8 cellular contexts compared by ENCODE assay signal in the genomic region with DNA sequence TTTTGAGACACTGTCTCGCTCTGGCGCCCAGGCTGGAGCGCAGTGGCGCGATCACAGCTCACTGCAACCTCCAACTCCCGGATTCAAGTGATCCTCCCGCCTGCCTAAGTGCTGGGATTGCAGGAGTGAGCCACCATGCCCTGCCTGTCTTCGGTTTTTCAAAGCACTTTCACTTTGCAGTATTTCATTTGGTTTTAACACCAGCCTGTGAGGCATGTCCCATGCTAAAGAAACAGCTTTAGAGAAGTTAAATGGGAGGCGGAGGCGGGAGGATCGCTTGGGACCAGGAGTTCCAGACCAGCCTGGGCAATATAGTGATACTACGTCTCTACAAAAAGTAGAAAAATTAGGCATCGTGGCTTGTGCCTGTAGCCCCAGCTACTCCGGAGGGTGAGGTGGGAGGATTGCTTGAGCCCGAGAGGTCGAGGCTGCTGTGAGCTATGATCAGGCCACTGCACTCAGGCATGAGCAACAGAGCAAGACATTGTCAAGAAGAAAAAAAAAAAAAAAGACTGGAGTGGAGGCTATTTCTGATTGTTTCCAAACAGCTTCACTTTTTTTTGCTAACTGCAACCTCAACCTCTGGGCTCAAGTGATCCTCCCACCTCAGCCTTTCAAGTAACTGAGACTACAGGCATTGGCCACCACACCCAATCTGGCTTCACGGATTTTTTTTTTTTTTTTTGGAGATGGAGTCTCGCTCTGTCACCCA. TPM values are rescaled to one million over a fixed set of nuclear protein-coding genes. Genes with fewer than 3 reads are reported as not detected.
DNase-seq lines count a peak whose midpoint lies in the region; ATAC-seq, FAIRE-seq and TF ChIP-seq lines count a peak whose summit lies in the region.

No MANE protein-coding gene starts in this region.

- TF ChIP-seq EP300 in GM12878 (IDR thresholded peaks at IDR 0.05; ENCODE audit: borderline replicate concordance in 1 of 2, control insufficient read depth in 1 of 2, low read depth in 2 of 2, low read length in 2 of 2), result no peak

- no peaks in the 10 kb centered on the region; the same call in 1 of the 2 replicates for H3K4me1 ChIP-seq in GM12878 (ENCODE audit: control insufficient read depth, insufficient read depth, low read length)
- H3K4me1 ChIP-seq in urinary bladder (ENCODE audit: insufficient read depth), result no peaks in the 10 kb centered on the region

- H3K36me3 Mint-ChIP-seq in CD4-positive, alpha-beta T cell (ENCODE audit: low read depth), result peaks cover 77% of the 10 kb centered on the region

- H3K27ac ChIP-seq in CD4-positive, alpha-beta T cell (ENCODE audit: low read depth, low read length), result peak overlapping the region; percentile 97
- peak overlapping the region; percentile 99 for H3K27ac ChIP-seq in KOPT-K1 (ENCODE audit: low read depth, low read length, poor library complexity, severe bottlenecking)
- H3K27ac ChIP-seq in GM12878 (ENCODE audit: control insufficient read depth, insufficient read depth), result peak overlapping the region; percentile 98
- no peak overlapping the region for H3K27ac ChIP-seq in urinary bladder (ENCODE audit: low read depth)

- H3K4me3 ChIP-seq in GM12878, result peak overlapping the region; percentile 80
- H3K4me3 ChIP-seq in urinary bladder (ENCODE audit: low read depth, low read length), result peak overlapping the region; percentile 89

- H3K27me3 Mint-ChIP-seq in CD4-positive, alpha-beta T cell, result no peaks in the 10 kb centered on the region

- no peaks in the 10 kb centered on the region for H3K9me3 ChIP-seq in CD4-positive, alpha-beta T cell (ENCODE audit: control insufficient read depth, low read length)
- H3K9me3 ChIP-seq in KOPT-K1 (ENCODE audit: insufficient read depth, low read length, poor library complexity, severe bottlenecking) (no peaks in the 10 kb centered on the region), GM12878 (replicated peaks; ENCODE audit: control insufficient read depth, insufficient read depth, low read length) (no peaks in the 10 kb centered on the region)

- peak; percentile 41 for FAIRE-seq in GM12878 (lab: Jason Lieb, UNC)

- in situ Hi-C loops in GM12878 (cut with MboI) (no loop called here), GM13976 (cut with MboI; ENCODE audit: low sequenced_read_pairs, unreplicated experiment) (no loop called here)

- no peaks in the 10 kb centered on the region for H3K27me3 ChIP-seq in CD4-positive, alpha-beta T cell (ENCODE audit: control insufficient read depth, insufficient read depth, low read length)
- no peaks in the 10 kb centered on the region for H3K27me3 ChIP-seq in GM12878 (replicated peaks in 1 of 2; ENCODE audit: control insufficient read depth in 2 of 2, insufficient read depth in 2 of 2, low read length in 1 of 2)

- H2AFZ ChIP-seq in GM12878 (ENCODE audit: control insufficient read depth, low read depth, low read length), result no peak overlapping the region

- no TSS peak for BruUV-seq in GM12878 (replicated peaks; lab: Mats Ljungman, UMichigan)

- no peaks in the 10 kb centered on the region for H3K9me3 Mint-ChIP-seq in CD4-positive, alpha-beta T cell

- peak overlapping the region; percentile 98 for H3K9ac ChIP-seq in GM12878 (ENCODE audit: control insufficient read depth, insufficient read depth, low read length)

- no peak for TF ChIP-seq RAD21 in GM12878 (IDR thresholded peaks at IDR 0.05; ENCODE audit: insufficient read depth, low read depth, low read length)

- CTCF ChIA-PET in CD4-positive, alpha-beta T cell (lab: Charles Lee), result interaction anchor here (0.6 to 4.2 kb wide), 13 partner anchors 8 to 359 kb away, joined by 3 to 34 read pairs (median 4); a partner anchor contains a TSS
- CTCF ChIA-PET in GM12878 (lab: Yijun Ruan, JAX), result interaction anchor here (0.6 to 7.2 kb wide), 15 partner anchors 8 to 544 kb away, joined by 3 to 65 read pairs (median 4); a partner anchor contains a TSS

- H3K4me1 Mint-ChIP-seq in CD4-positive, alpha-beta T cell (ENCODE audit: low read depth), result peaks cover 54% of the 10 kb centered on the region

- RAD21 ChIA-PET in GM12878 (lab: Charles Lee; ENCODE audit: unreplicated experiment), result interaction anchor here (0.7 to 1.8 kb wide), 5 partner anchors 10 to 114 kb away, joined by 3 to 12 read pairs (median 3); a partner anchor contains a TSS

- peaks cover 61% of the 10 kb centered on the region for H3K36me3 ChIP-seq in KOPT-K1 (ENCODE audit: insufficient read depth, low read length)
- peaks cover 1 to 22% of the 10 kb centered on the region in 2 experiments for H3K36me3 ChIP-seq in GM12878 (ENCODE audit: control insufficient read depth in 2 of 2, insufficient read depth in 2 of 2, low read length in 1 of 2)
- no peaks in the 10 kb centered on the region for H3K36me3 ChIP-seq in urinary bladder (ENCODE audit: insufficient read depth)

- H4K20me1 ChIP-seq in GM12878 (ENCODE audit: control insufficient read depth, insufficient read depth), result no peaks in the 10 kb centered on the region

- TF ChIP-seq POLR2A in GM12878 (IDR thresholded peaks at IDR 0.05; ENCODE audit: low read depth, low read length), result no peak

- SMC1A ChIA-PET in GM12878 (lab: Charles Lee; ENCODE audit: uncharacterized antibody, unreplicated experiment), result interaction anchor here (0.6 to 1.8 kb wide), 5 partner anchors 8 to 332 kb away, joined by 3 to 10 read pairs (median 4); a partner anchor contains a TSS

- intact Hi-C loops in CD4-positive, alpha-beta T cell (cut with DNase I, micrococcal nuclease), result loop anchor here (1.0 to 5.0 kb wide), 8 partner anchors 7 to 414 kb away; a partner anchor contains a TSS
- intact Hi-C loops in GM12878 (cut with micrococcal nuclease; ENCODE audit: unreplicated experiment), result loop anchor here (1.0 to 5.0 kb wide), 2 partner anchors 7 to 109 kb away; no protein-coding TSS in a partner anchor

- H3K79me2 ChIP-seq in GM12878 (ENCODE audit: control insufficient read depth, insufficient read depth, low read length), result peaks cover 81% of the 10 kb centered on the region

- H3K27ac Mint-ChIP-seq in CD4-positive, alpha-beta T cell, result peak overlapping the region; percentile 99

- TF ChIP-seq CTCF in CD4-positive, alpha-beta T cell (IDR thresholded peaks at IDR 0.05), result no peak
- TF ChIP-seq CTCF in GM12878 (IDR thresholded peaks at IDR 0.05 in 2 of 3, conservative IDR thresholded peaks at IDR 0.05 in 1 of 3; ENCODE audit: control insufficient read depth in 2 of 3, extremely low read depth in 1 of 3, insufficient read depth in 1 of 3, low read depth in 3 of 3, low read length in 3 of 3) (no peak), GM13976 (IDR thresholded peaks at IDR 0.05; ENCODE audit: borderline replicate concordance, control extremely low read depth, extremely low read depth, insufficient read depth, missing control alignments) (no peak)

- peak overlapping the region; percentile 45 for H3K4me2 ChIP-seq in GM12878 (ENCODE audit: control insufficient read depth, insufficient read depth)

- H3K4me3 Mint-ChIP-seq in CD4-positive, alpha-beta T cell, result peak overlapping the region; percentile 100

- 1% methylated on average over 18 of the region's 18 CpGs for WGBS in GM12878 (ENCODE audit: insufficient coverage, insufficient replicate concordance, low lambda C conversion rate, missing lambda C conversion rate)
- 73% methylated on average over 18 of the region's 18 CpGs for WGBS in urinary bladder

- POLR2A ChIA-PET in CD4-positive, alpha-beta T cell (lab: Charles Lee), result interaction anchor here (0.9 to 5.6 kb wide), 10 partner anchors 9 to 1402 kb away, joined by 3 to 165 read pairs (median 16); a partner anchor contains a TSS
- POLR2A ChIA-PET in GM12878 (lab: Charles Lee), result interaction anchor here (0.6 to 4.4 kb wide), 9 partner anchors 9 to 727 kb away, joined by 3 to 60 read pairs (median 3); a partner anchor contains a TSS

- ATAC-seq in CD4-positive, alpha-beta T cell (ENCODE audit: poor library complexity), result no peak
- ATAC-seq in GM12878, result peak; percentile 4; the same call in 2 of the 3 replicates

- DNase-seq in CD4-positive, alpha-beta T cell, result no peak
- peak; percentile 31 for DNase-seq in GM12878 (ENCODE audit: low read depth, low spot score)
- DNase-seq in lung microvascular endothelial cell (ENCODE audit: low read depth in 2 of 2), result peak; percentile 41 to 47
- DNase-seq in GM13976 (ENCODE audit: low spot score), result no peak
- DNase-seq in NCI-H2171 (lab: John Stamatoyannopoulos, UW), result no peak
- DNase-seq in NOMO-1 treated with dmso at 0.1 percent for 144 hours (lab: John Stamatoyannopoulos, UW; ENCODE audit: unreplicated experiment), result no peak

RNA-seq across cellular contexts. Expression of a gene that starts 1.3 kb away (rescaled TPM):
- total RNA-seq in CD4-positive, alpha-beta T cell, result 10 to 100 TPM; 35.4 to 37.8 TPM
- total RNA-seq in GM12878 (2013; cell fraction: nucleolus; rRNA removed), result 24.5 and 25.5 TPM in 2 replicates
- 32.0 and 33.4 TPM in 2 replicates for total RNA-seq in GM12878 (2014; rRNA removed)
- total RNA-seq in GM12878 (2014; rRNA removed; fragmentation: Illumina TruSeq; extraction: Trizol), result 23.2 and 26.7 TPM in 2 replicates
- 25.6 and 28.0 TPM in 2 replicates for total RNA-seq in GM12878 (2021)
- polyA plus RNA-seq in GM12878 (2011; ENCODE audit: low read depth), result 43.8 TPM
- polyA plus RNA-seq in GM12878 (2011; rRNA removed), result 52.0 and 64.0 TPM in 2 replicates
- polyA plus RNA-seq in GM12878 (2011; cell fraction: cytosol; rRNA removed), result 31.3 and 35.8 TPM in 2 replicates
- 27.8 and 36.4 TPM in 2 replicates for polyA plus RNA-seq in GM12878 (2011; cell fraction: nucleus; rRNA removed)
- polyA plus RNA-seq in GM12878 (2012), result 36.6 and 41.5 TPM in 2 replicates
- polyA plus RNA-seq in GM12878 (2014; fragmentation: Illumina TruSeq; extraction: Trizol), result 29.9 and 44.8 TPM in 2 replicates
- polyA plus RNA-seq in GM12878 (2014; fragmentation: Nextera tagmentation; extraction: Ambion mirVana), result 10 to 100 TPM; 27.3 to 29.4 TPM
- 35.0 and 42.7 TPM in 2 replicates for polyA plus RNA-seq in GM12878 (2014; rRNA removed)
- 10 to 100 TPM; 61.4 to 61.5 TPM for polyA plus RNA-seq in GM12878 (2016; fragmentation: Nextera tagmentation; extraction: Ambion mirVana)
- polyA minus RNA-seq in GM12878 (2011; rRNA and poly(A)+ RNA removed), result 17.4 and 21.7 TPM in 2 replicates
- 5.7 and 7.1 TPM in 2 replicates for polyA minus RNA-seq in GM12878 (2011; cell fraction: cytosol; rRNA and poly(A)+ RNA removed)
- 10.8 and 11.2 TPM in 2 replicates for polyA minus RNA-seq in GM12878 (2011; cell fraction: nucleus; rRNA and poly(A)+ RNA removed)
- 20.0 and 22.8 TPM in 2 replicates for total RNA-seq in lung microvascular endothelial cell
- total RNA-seq in urinary bladder, result 22.6 TPM
- 38.4 TPM for polyA plus RNA-seq in urinary bladder

RNA-seq across cellular contexts. Expression of a gene that starts 1.5 kb away (rescaled TPM):
- 100 to 1,000 TPM; 133 to 134 TPM for total RNA-seq in CD4-positive, alpha-beta T cell
- total RNA-seq in GM12878 (2013; cell fraction: nucleolus; rRNA removed), result 22.2 and 23.3 TPM in 2 replicates
- total RNA-seq in GM12878 (2014; rRNA removed) (17.0 and 18.2 TPM in 2 replicates), GM12878 (2014; rRNA removed; fragmentation: Illumina TruSeq; extraction: Trizol) (16.7 and 19.2 TPM in 2 replicates), GM12878 (2021) (26.8 and 30.4 TPM in 2 replicates), lung microvascular endothelial cell (10.5 and 15.1 TPM in 2 replicates), urinary bladder (13.5 TPM)
- 18.4 TPM for polyA plus RNA-seq in GM12878 (2011; ENCODE audit: low read depth)
- polyA plus RNA-seq in GM12878 (2011; rRNA removed) (12.5 and 22.5 TPM in 2 replicates), GM12878 (2014; fragmentation: Illumina TruSeq; extraction: Trizol) (19.1 and 21.8 TPM in 2 replicates), GM12878 (2014; fragmentation: Nextera tagmentation; extraction: Ambion mirVana) (1 to 10 TPM; 1.2 to 6.5 TPM), GM12878 (2014; rRNA removed) (24.2 and 27.6 TPM in 2 replicates), GM12878 (2016; fragmentation: Nextera tagmentation; extraction: Ambion mirVana) (10 to 100 TPM; 32.6 to 36.0 TPM), urinary bladder (41.4 TPM)
- polyA plus RNA-seq in GM12878 (2011; cell fraction: cytosol; rRNA removed), result 27.6 and 31.8 TPM in 2 replicates
- polyA plus RNA-seq in GM12878 (2011; cell fraction: nucleus; rRNA removed), result 66.5 and 72.0 TPM in 2 replicates
- 22.8 and 29.0 TPM in 2 replicates for polyA plus RNA-seq in GM12878 (2012)
- polyA minus RNA-seq in GM12878 (2011; rRNA and poly(A)+ RNA removed), result 9.0 and 10.2 TPM in 2 replicates
- polyA minus RNA-seq in GM12878 (2011; cell fraction: cytosol; rRNA and poly(A)+ RNA removed), result 6.4 and 6.7 TPM in 2 replicates
- polyA minus RNA-seq in GM12878 (2011; cell fraction: nucleus; rRNA and poly(A)+ RNA removed), result 10.4 and 16.3 TPM in 2 replicates

RNA-seq across cellular contexts. Expression of a gene that starts 9.2 kb away (rescaled TPM):
- 100 to 1,000 TPM; 448 to 460 TPM for total RNA-seq in CD4-positive, alpha-beta T cell
- 562 and 723 TPM in 2 replicates for total RNA-seq in GM12878 (2013; cell fraction: nucleolus; rRNA removed)
- total RNA-seq in GM12878 (2014; rRNA removed), result 640 and 710 TPM in 2 replicates
- total RNA-seq in GM12878 (2014; rRNA removed; fragmentation: Illumina TruSeq; extraction: Trizol), result 257 and 261 TPM in 2 replicates
- total RNA-seq in GM12878 (2021), result 532 and 545 TPM in 2 replicates
- 168 TPM for polyA plus RNA-seq in GM12878 (2011; ENCODE audit: low read depth)
- 484 and 614 TPM in 2 replicates for polyA plus RNA-seq in GM12878 (2011; rRNA removed)
- polyA plus RNA-seq in GM12878 (2011; cell fraction: cytosol; rRNA removed), result 262 and 617 TPM in 2 replicates
- polyA plus RNA-seq in GM12878 (2011; cell fraction: nucleus; rRNA removed), result 1,271 and 1,407 TPM in 2 replicates
- polyA plus RNA-seq in GM12878 (2012), result 265 and 285 TPM in 2 replicates
- polyA plus RNA-seq in GM12878 (2014; fragmentation: Illumina TruSeq; extraction: Trizol), result 414 and 418 TPM in 2 replicates
- polyA plus RNA-seq in GM12878 (2014; fragmentation: Nextera tagmentation; extraction: Ambion mirVana), result 100 to 1,000 TPM; 225 to 363 TPM
- polyA plus RNA-seq in GM12878 (2014; rRNA removed), result 795 and 1,321 TPM in 2 replicates
- 100 to 1,000 TPM; 392 to 407 TPM for polyA plus RNA-seq in GM12878 (2016; fragmentation: Nextera tagmentation; extraction: Ambion mirVana)
- polyA minus RNA-seq in GM12878 (2011; rRNA and poly(A)+ RNA removed), result 114 and 147 TPM in 2 replicates
- 187 and 201 TPM in 2 replicates for polyA minus RNA-seq in GM12878 (2011; cell fraction: cytosol; rRNA and poly(A)+ RNA removed)
- 579 and 952 TPM in 2 replicates for polyA minus RNA-seq in GM12878 (2011; cell fraction: nucleus; rRNA and poly(A)+ RNA removed)
- 142 and 143 TPM in 2 replicates for total RNA-seq in lung microvascular endothelial cell
- 134 TPM for total RNA-seq in urinary bladder
- polyA plus RNA-seq in urinary bladder, result 148 TPM

RNA-seq across cellular contexts. Expression of a gene that starts 10.0 kb away (rescaled TPM):
- 10 to 100 TPM; 25.5 to 29.4 TPM for total RNA-seq in CD4-positive, alpha-beta T cell
- 116 TPM in 2 replicates for total RNA-seq in GM12878 (2013; cell fraction: nucleolus; rRNA removed)
- 18.9 and 21.1 TPM in 2 replicates for total RNA-seq in GM12878 (2014; rRNA removed)
- 13.0 and 13.7 TPM in 2 replicates for total RNA-seq in GM12878 (2014; rRNA removed; fragmentation: Illumina TruSeq; extraction: Trizol)
- total RNA-seq in GM12878 (2021), result 13.6 and 13.9 TPM in 2 replicates
- polyA plus RNA-seq in GM12878 (2011; ENCODE audit: low read depth), result 11.4 TPM
- 19.4 TPM in 2 replicates for polyA plus RNA-seq in GM12878 (2011; rRNA removed)
- 16.8 and 18.3 TPM in 2 replicates for polyA plus RNA-seq in GM12878 (2011; cell fraction: cytosol; rRNA removed)
- polyA plus RNA-seq in GM12878 (2011; cell fraction: nucleus; rRNA removed), result 34.5 and 35.2 TPM in 2 replicates
- polyA plus RNA-seq in GM12878 (2012), result 11.9 and 14.2 TPM in 2 replicates
- 10.0 and 11.0 TPM in 2 replicates for polyA plus RNA-seq in GM12878 (2014; fragmentation: Illumina TruSeq; extraction: Trizol)
- polyA plus RNA-seq in GM12878 (2014; fragmentation: Nextera tagmentation; extraction: Ambion mirVana), result 10 to 100 TPM; 11.2 to 15.8 TPM
- polyA plus RNA-seq in GM12878 (2014; rRNA removed), result 15.3 and 16.5 TPM in 2 replicates
- 10 to 100 TPM; 17.0 to 19.0 TPM for polyA plus RNA-seq in GM12878 (2016; fragmentation: Nextera tagmentation; extraction: Ambion mirVana)
- polyA minus RNA-seq in GM12878 (2011; rRNA and poly(A)+ RNA removed), result 35.3 and 45.0 TPM in 2 replicates
- polyA minus RNA-seq in GM12878 (2011; cell fraction: cytosol; rRNA and poly(A)+ RNA removed), result 6.8 and 11.8 TPM in 2 replicates
- 21.5 and 37.0 TPM in 2 replicates for polyA minus RNA-seq in GM12878 (2011; cell fraction: nucleus; rRNA and poly(A)+ RNA removed)
- total RNA-seq in lung microvascular endothelial cell, result 21.1 and 31.9 TPM in 2 replicates
- total RNA-seq in urinary bladder, result 69.5 TPM
- polyA plus RNA-seq in urinary bladder, result 16.6 TPM

RNA-seq across cellular contexts. Expression of a gene that starts 17.1 kb away (rescaled TPM):
- 10 to 100 TPM; 11.4 to 12.1 TPM for total RNA-seq in CD4-positive, alpha-beta T cell
- 0.33 and 0.54 TPM in 2 replicates for total RNA-seq in GM12878 (2013; cell fraction: nucleolus; rRNA removed)
- total RNA-seq in GM12878 (2014; rRNA removed) (0.56 and 1.9 TPM in 2 replicates), GM12878 (2014; rRNA removed; fragmentation: Illumina TruSeq; extraction: Trizol) (0.49 and 0.60 TPM in 2 replicates), GM12878 (2021) (1.1 and 1.3 TPM in 2 replicates), lung microvascular endothelial cell (112 and 221 TPM in 2 replicates), urinary bladder (188 TPM)
- 0.50 TPM for polyA plus RNA-seq in GM12878 (2011; ENCODE audit: low read depth)
- polyA plus RNA-seq in GM12878 (2011; rRNA removed) (0.15 and 0.30 TPM in 2 replicates), GM12878 (2014; fragmentation: Illumina TruSeq; extraction: Trizol) (0.96 and 3.4 TPM in 2 replicates), GM12878 (2014; fragmentation: Nextera tagmentation; extraction: Ambion mirVana) (under 1 TPM; 0.03 to 0.16 TPM), GM12878 (2014; rRNA removed) (0.48 and 2.0 TPM in 2 replicates), GM12878 (2016; fragmentation: Nextera tagmentation; extraction: Ambion mirVana) (under 1 TPM; 0.08 to 0.18 TPM), urinary bladder (432 TPM)
- 0.03 and 0.06 TPM in 2 replicates for polyA plus RNA-seq in GM12878 (2011; cell fraction: cytosol; rRNA removed)
- 0.06 and 0.07 TPM in 2 replicates for polyA plus RNA-seq in GM12878 (2011; cell fraction: nucleus; rRNA removed)
- 0.66 and 0.87 TPM in 2 replicates for polyA plus RNA-seq in GM12878 (2012)
- polyA minus RNA-seq in GM12878 (2011; rRNA and poly(A)+ RNA removed), result 0.10 TPM in 1 of 2 replicates, not detected in the other
- not detected in 2 replicates for polyA minus RNA-seq in GM12878 (2011; cell fraction: cytosol; rRNA and poly(A)+ RNA removed)
- not detected in 2 replicates for polyA minus RNA-seq in GM12878 (2011; cell fraction: nucleus; rRNA and poly(A)+ RNA removed)

Comparison
In these comparisons a context has a peak if more than half of its experiments do, and no peak if none do; other contexts are left out.
1. DNase-seq: peak in GM12878 (single experiment) and lung microvascular endothelial cell (2 of 2); none in CD4-positive, alpha-beta T cell (0 of 10), GM13976 (single experiment), NCI-H2171 (single experiment) and NOMO-1 treated with dmso at 0.1 percent for 144 hours (single experiment).